ENCODE assay signal across 12 cellular contexts in genomic region chr22:41481131-41481830, GRCh38. TPM values are rescaled to one million over a fixed set of nuclear protein-coding genes. Genes with fewer than 3 reads are reported as not detected.
DNase-seq lines count a peak whose midpoint lies in the region; ATAC-seq and TF ChIP-seq lines count a peak whose summit lies in the region.
"Had no signal": no experiment of that assay in that cellular context is flagged by ENCODE, and none has a peak within 500 bp of the region (broad histone marks: within the 10 kb centered on the region; RNA-seq: fewer than 3 reads in every experiment).

No MANE protein-coding gene starts in this region.

- peak overlapping the region; percentile 34; the same call in 2 of the 3 replicates for H3K4me3 Mint-ChIP-seq in GM23338
- no peak overlapping the region for H3K4me3 Mint-ChIP-seq in natural killer cell treated with Interleukin-12 subunit alpha and Interleukin-12 subunit beta and Interleukin-15 and Interleukin-18, amount 100 ng/mL, for 72 hours

- 0 out of 2 replicates have a peak overlapping the region, but pooled peaks have one; percentile 9 for H3K4me3 ChIP-seq in GM23338
- H3K4me3 ChIP-seq in breast epithelium = no peak overlapping the region
- H3K4me3 ChIP-seq in iPS-18c (ENCODE audit: insufficient read depth, low read depth, low read length) = peak overlapping the region; percentile 9; the same call in 1 of the 2 replicates
- peak overlapping the region in 1 of 2 donors; percentile 15 for H3K4me3 ChIP-seq in stomach smooth muscle (ENCODE audit: low read length in 2 of 2)
- H3K4me3 ChIP-seq: body of pancreas had no signal

- peaks cover 98% of the 10 kb centered on the region for H3K79me2 ChIP-seq in GM23338 (replicated peaks; ENCODE audit: insufficient read depth)

- H3K27ac ChIP-seq in GM23338 (ENCODE audit: low read depth) (peak overlapping the region; percentile 88), breast epithelium (peak overlapping the region; percentile 78 to 82), stomach smooth muscle (ENCODE audit: low read length) (peak overlapping the region; percentile 87)
- H3K27ac ChIP-seq: body of pancreas had no signal

- peaks cover 8% of the 10 kb centered on the region for H3K27me3 Mint-ChIP-seq in GM23338 (ENCODE audit: insufficient read depth, low read depth, poor library complexity)
- H3K27me3 Mint-ChIP-seq in natural killer cell treated with Interleukin-12 subunit alpha and Interleukin-12 subunit beta and Interleukin-15 and Interleukin-18, amount 100 ng/mL, for 72 hours = no peaks in the 10 kb centered on the region

- H3K9me2 ChIP-seq in GM23338 (ENCODE audit: insufficient read depth) = no peaks in the 10 kb centered on the region

- peaks cover 41% of the 10 kb centered on the region for H4K20me1 ChIP-seq in GM23338 (replicated peaks; ENCODE audit: insufficient read depth)

- TF ChIP-seq POLR2A in breast epithelium (IDR thresholded peaks at IDR 0.05) = no peak

- peak overlapping the region; percentile 61 for H3K27ac Mint-ChIP-seq in GM23338
- H3K27ac Mint-ChIP-seq in natural killer cell treated with Interleukin-12 subunit alpha and Interleukin-12 subunit beta and Interleukin-15 and Interleukin-18, amount 100 ng/mL, for 72 hours = no peak overlapping the region

- peak overlapping the region; percentile 21 to 61 for H3K9ac ChIP-seq in stomach smooth muscle (ENCODE audit: low read length in 2 of 2)

- TF ChIP-seq CTCF in GM23338 (conservative IDR thresholded peaks at IDR 0.05; ENCODE audit: low read depth in 2 of 2) (no peak), breast epithelium (IDR thresholded peaks at IDR 0.05) (no peak)

- H3K27me3 ChIP-seq in GM23338 (ENCODE audit: insufficient read depth) (no peaks in the 10 kb centered on the region), breast epithelium (no peaks in the 10 kb centered on the region), stomach smooth muscle (ENCODE audit: control insufficient read depth in 1 of 2, insufficient read depth in 2 of 2, low read length in 2 of 2) (no peaks in the 10 kb centered on the region)
- H3K27me3 ChIP-seq: body of pancreas had no signal

- H3K9me3 ChIP-seq in breast epithelium (no peaks in the 10 kb centered on the region), iPS-18c (ENCODE audit: control insufficient read depth, insufficient read depth, low read length) (no peaks in the 10 kb centered on the region), stomach smooth muscle (ENCODE audit: control insufficient read depth in 2 of 2, low read length in 2 of 2) (no peaks in the 10 kb centered on the region)
- H3K9me3 ChIP-seq: body of pancreas had no signal

- H2AFZ ChIP-seq in GM23338 = no peak overlapping the region

- DNase-seq in GM23338 (ENCODE audit: low spot score) (no peak), breast epithelium (ENCODE audit: low spot score in 2 of 2) (peak; percentile 42 to 58)
- no peak for DNase-seq in natural killer cell treated with Interleukin-12 subunit alpha and Interleukin-12 subunit beta and Interleukin-15 and Interleukin-18, amount 100 ng/mL, for 72 hours (ENCODE audit: low spot score)
- DNase-seq: activated CD4-positive, alpha-beta T cell treated with anti-CD3 and anti-CD28 coated beads, Interleukin-2, amount 50 U/mL, for 4 hours; body of pancreas; GDM1; SHP77 had no signal

- intact Hi-C loops in breast epithelium (cut with DNase I; ENCODE audit: low total_unique reads) = no loop called here

- ATAC-seq in GM23338 (peak; percentile 5; the same call in 2 of the 3 replicates), HG03439 (IDR thresholded peaks at IDR 0.05; ENCODE audit: unreplicated experiment) (no peak), GM19467 (IDR thresholded peaks at IDR 0.05; ENCODE audit: unreplicated experiment) (no peak), GM21515 (IDR thresholded peaks at IDR 0.05; ENCODE audit: unreplicated experiment) (no peak)
- no peak for ATAC-seq in natural killer cell treated with Interleukin-12 subunit alpha and Interleukin-12 subunit beta and Interleukin-15 and Interleukin-18, amount 100 ng/mL, for 72 hours
- ATAC-seq: body of pancreas had no signal

- H3K4me1 Mint-ChIP-seq in GM23338 = peaks cover 50% of the 10 kb centered on the region
- H3K4me1 Mint-ChIP-seq in natural killer cell treated with Interleukin-12 subunit alpha and Interleukin-12 subunit beta and Interleukin-15 and Interleukin-18, amount 100 ng/mL, for 72 hours (ENCODE audit: low read depth in 2 of 2) = peaks cover 11 to 21% of the 10 kb centered on the region in 2 donors

- no peaks in the 10 kb centered on the region for H3K9me3 Mint-ChIP-seq in GM23338
- H3K9me3 Mint-ChIP-seq in natural killer cell treated with Interleukin-12 subunit alpha and Interleukin-12 subunit beta and Interleukin-15 and Interleukin-18, amount 100 ng/mL, for 72 hours = no peaks in the 10 kb centered on the region

- H3K36me3 ChIP-seq in GM23338 (ENCODE audit: insufficient read depth) = no peaks in the 10 kb centered on the region
- no peaks in the 10 kb centered on the region for H3K36me3 ChIP-seq in breast epithelium
- H3K36me3 ChIP-seq in stomach smooth muscle (ENCODE audit: control insufficient read depth in 2 of 2, insufficient read depth in 2 of 2, low read length in 2 of 2) = peaks cover 0 to 3% of the 10 kb centered on the region in 2 donors

- H3K4me1 ChIP-seq in GM23338 (ENCODE audit: insufficient read depth) = peaks cover 41% of the 10 kb centered on the region
- peaks cover 0 to 22% of the 10 kb centered on the region in 2 donors for H3K4me1 ChIP-seq in breast epithelium
- peaks cover 52% of the 10 kb centered on the region for H3K4me1 ChIP-seq in stomach smooth muscle (ENCODE audit: control insufficient read depth, insufficient read depth, low read length)

- H3F3A ChIP-seq in GM23338 (replicated peaks; ENCODE audit: low read depth) = peaks cover 28% of the 10 kb centered on the region; the same call in 1 of the 2 replicates

- no peaks in the 10 kb centered on the region; the same call in 2 of the 3 replicates for H3K36me3 Mint-ChIP-seq in GM23338 (ENCODE audit: low read depth)
- H3K36me3 Mint-ChIP-seq in natural killer cell treated with Interleukin-12 subunit alpha and Interleukin-12 subunit beta and Interleukin-15 and Interleukin-18, amount 100 ng/mL, for 72 hours = no peaks in the 10 kb centered on the region

- peak overlapping the region; percentile 67 for H3K4me2 ChIP-seq in GM23338

RNA-seq across cellular contexts. Expression of gene ACO2, which starts 12.4 kb away (rescaled TPM):
- total RNA-seq in GM23338 (2014; rRNA removed; shearing (Covaris generic)) = 77.8 and 79.7 TPM in 2 replicates
- polyA plus RNA-seq in GM23338 (2016; fragmentation: Nextera tagmentation; extraction: Ambion mirVana) = 33.4 and 36.2 TPM in 2 replicates
- total RNA-seq in breast epithelium = 10 to 100 TPM; 58.1 to 92.2 (median 65.2) TPM
- total RNA-seq in natural killer cell treated with Interleukin-12 subunit alpha and Interleukin-12 subunit beta and Interleukin-15 and Interleukin-18, amount 100 ng/mL, for 72 hours = 100 to 1,000 TPM; 109 to 113 TPM

RNA-seq across cellular contexts. Expression of gene PHF5A, which starts 12.8 kb away (rescaled TPM):
- total RNA-seq in GM23338 (2014; rRNA removed; shearing (Covaris generic)) = 108 and 115 TPM in 2 replicates
- polyA plus RNA-seq in GM23338 (2016; fragmentation: Nextera tagmentation; extraction: Ambion mirVana) = 49.4 and 52.4 TPM in 2 replicates
- 10 to 100 TPM; 42.0 to 46.0 (median 43.8) TPM for total RNA-seq in breast epithelium
- total RNA-seq in natural killer cell treated with Interleukin-12 subunit alpha and Interleukin-12 subunit beta and Interleukin-15 and Interleukin-18, amount 100 ng/mL, for 72 hours = 10 to 100 TPM; 58.7 to 83.8 TPM

RNA-seq across cellular contexts. Expression of gene TOB2, which starts 34.7 kb away (rescaled TPM):
- total RNA-seq in GM23338 (2014; rRNA removed; shearing (Covaris generic)) = 43.0 and 47.2 TPM in 2 replicates
- polyA plus RNA-seq in GM23338 (2016; fragmentation: Nextera tagmentation; extraction: Ambion mirVana) = 26.7 and 27.3 TPM in 2 replicates
- 10 to 100 TPM; 28.8 to 61.9 (median 45.8) TPM for total RNA-seq in breast epithelium
- total RNA-seq in natural killer cell treated with Interleukin-12 subunit alpha and Interleukin-12 subunit beta and Interleukin-15 and Interleukin-18, amount 100 ng/mL, for 72 hours = 10 to 100 TPM; 31.7 to 45.4 TPM

Comparison
In these comparisons a context has a peak if more than half of its experiments do, and no peak if none do; other contexts are left out.
1. DNase-seq: peak in breast epithelium (2 of 2); none in GM23338 (single experiment) and natural killer cell treated with Interleukin-12 subunit alpha and Interleukin-12 subunit beta and Interleukin-15 and Interleukin-18, amount 100 ng/mL, for 72 hours (single experiment).
2. H3K4me3 ChIP-seq: peak in GM23338 (single experiment) and iPS-18c (single experiment); none in breast epithelium (0 of 3).
3. Peak in every context shown above with its lines, with median percentiles within 50 percentile points of each other: H3K27ac ChIP-seq.